9 cellular contexts compared by ENCODE assay signal in the genomic region with DNA sequence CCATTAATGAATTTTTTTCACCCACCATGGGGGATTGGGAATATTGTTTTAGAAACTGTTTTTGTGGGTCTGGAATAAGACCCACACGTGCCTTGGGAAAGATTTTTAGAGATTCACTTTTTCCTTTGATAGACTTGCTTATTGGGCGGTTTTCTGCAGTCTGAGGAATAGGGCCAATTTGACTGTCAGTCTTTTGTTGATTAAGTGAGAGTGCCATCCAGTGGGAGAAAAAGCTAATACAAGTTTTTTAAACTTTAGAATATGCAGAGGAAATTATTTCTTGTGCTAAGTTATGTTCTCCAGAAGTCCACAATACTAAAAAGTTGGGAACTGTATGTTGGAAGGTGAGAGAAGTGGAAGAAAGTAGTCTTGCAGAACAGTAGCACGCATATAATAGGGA. TPM values are rescaled to one million over a fixed set of nuclear protein-coding genes. Genes with fewer than 3 reads are reported as not detected.
DNase-seq lines count a peak whose midpoint lies in the region; ATAC-seq, FAIRE-seq and TF ChIP-seq lines count a peak whose summit lies in the region.
"Had no signal": no experiment of that assay in that cellular context is flagged by ENCODE, and none has a peak within 500 bp of the region (broad histone marks: within the 10 kb centered on the region; RNA-seq: fewer than 3 reads in every experiment).

No MANE protein-coding gene starts in this region.

- no peaks in the 10 kb centered on the region for H3K27me3 ChIP-seq in right lobe of liver

- TF ChIP-seq POLR2A in right lobe of liver (IDR thresholded peaks at IDR 0.05) (no peak), GM12891 (IDR thresholded peaks at IDR 0.05; ENCODE audit: low read depth, low read length) (no peak)

- H3K27ac ChIP-seq in right lobe of liver: no peak overlapping the region

- DNase-seq in D721Med (ENCODE audit: insufficient read length, low spot score) (no peak), amniotic epithelial cell (ENCODE audit: low read depth) (peak; percentile 39), right lobe of liver (no peak), occipital lobe (lab: John Stamatoyannopoulos, UW) (no peak), epidermal melanocyte (ENCODE audit: insufficient read length, low spot score) (no peak), GM12891 (ENCODE audit: insufficient read length, low spot score) (no peak)
- DNase-seq in Jurkat, Clone E6-1 (ENCODE audit: low read depth, low spot score): peak; percentile 8
- DNase-seq: activated CD4-positive, CD25-positive, alpha-beta regulatory T cell had no signal

- intact Hi-C loops in right lobe of liver (cut with DNase I): no loop called here

- FAIRE-seq in D721Med (lab: Jason Lieb, UNC): no peak
- no peak for FAIRE-seq in GM12891 (lab: Jason Lieb, UNC)

- WGBS in right lobe of liver (ENCODE audit: insufficient coverage, low coverage, low lambda C conversion rate, missing lambda C conversion rate): 59% methylated on average over 3 of the region's 3 CpGs

- H3K4me1 ChIP-seq in right lobe of liver: peaks cover 0 to 3% (median 0%) of the 10 kb centered on the region in 4 donors

- ATAC-seq in right lobe of liver: peak; percentile 48 to 79 (median 60)
- ATAC-seq in HG02588 (IDR thresholded peaks at IDR 0.05; ENCODE audit: unreplicated experiment): no peak

- no peak overlapping the region for H3K4me3 ChIP-seq in Jurkat, Clone E6-1 (ENCODE audit: low read length)
- no peak overlapping the region for H3K4me3 ChIP-seq in right lobe of liver

- TF ChIP-seq CTCF in D721Med (IDR thresholded peaks at IDR 0.05; ENCODE audit: insufficient read depth, missing control alignments) (peak; percentile 57), right lobe of liver (IDR thresholded peaks at IDR 0.05) (peak in 2 of 4 donors; percentile 39 to 52)

- H3K9me3 ChIP-seq in right lobe of liver: no peaks in the 10 kb centered on the region

- H3K36me3 ChIP-seq in right lobe of liver: no peaks in the 10 kb centered on the region

TF ChIP-seq in GM12891, 5 proteins besides CTCF, POLR2A, EP300 and RAD21:
- TF ChIP-seq TAF1 (IDR thresholded peaks at IDR 0.05; ENCODE audit: low read depth, low read length): no peak
- TF ChIP-seq SPI1 (IDR thresholded peaks at IDR 0.05; ENCODE audit: low read depth, low read length): no peak
- TF ChIP-seq POU2F2 (IDR thresholded peaks at IDR 0.05; ENCODE audit: low read depth, low read length): no peak
- TF ChIP-seq POLR2AphosphoS5 (IDR thresholded peaks at IDR 0.05; ENCODE audit: low read depth, low read length): no peak
- no peak for TF ChIP-seq PAX5 (IDR thresholded peaks at IDR 0.05; ENCODE audit: insufficient read depth, low read length, severe bottlenecking)

RNA-seq across cellular contexts. Expression of gene PRMT3, which starts 56.1 kb away (rescaled TPM):
- 25.4 TPM for polyA plus RNA-seq in Jurkat, Clone E6-1 (2012; ENCODE audit: insufficient read depth, insufficient read length)
- total RNA-seq in right lobe of liver: 10 to 100 TPM in 2 of 6 experiments, 1 to 10 TPM in 4; 3.4 to 11.8 (median 4.6) TPM
- 27.6 TPM for total RNA-seq in occipital lobe
- polyA plus RNA-seq in GM12891 (2012; ENCODE audit: low read depth, missing spikeins): 8.9 TPM

Comparison
In these comparisons a context has a peak if more than half of its experiments do, and no peak if none do; other contexts are left out.
1. DNase-seq: peak in Jurkat, Clone E6-1 (single experiment) and amniotic epithelial cell (single experiment); none in D721Med (single experiment), right lobe of liver (0 of 3), occipital lobe (single experiment), epidermal melanocyte (single experiment) and GM12891 (single experiment).